In the genomic region with DNA sequence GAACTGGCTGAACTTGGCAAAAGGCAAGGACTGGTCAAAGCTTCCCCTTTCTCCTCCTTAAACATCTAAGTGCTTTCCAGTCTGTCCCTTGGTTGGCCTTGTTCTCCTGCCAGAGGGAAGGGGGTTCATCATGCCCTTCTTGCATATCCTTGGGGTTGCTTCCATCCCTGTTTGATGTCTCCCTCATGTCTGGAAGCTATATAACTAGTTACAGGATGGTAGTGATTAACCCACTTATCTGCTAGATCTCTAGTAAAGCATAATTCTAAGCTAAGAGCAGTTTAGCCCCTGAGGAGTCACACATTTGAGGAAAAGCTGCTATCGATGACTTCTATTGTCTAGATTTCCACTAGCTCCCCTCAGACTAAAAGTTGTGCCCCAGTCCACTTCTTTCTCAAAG, we compare ENCODE assay signal across 1 cellular context.
TF ChIP-seq lines count a peak whose summit lies in the region.

No MANE protein-coding gene starts in this region.

TF ChIP-seq in GM23338, 12 proteins besides CTCF, POLR2A, EP300 and RAD21 (continued from another document):
- TF ChIP-seq, protein P1, sequence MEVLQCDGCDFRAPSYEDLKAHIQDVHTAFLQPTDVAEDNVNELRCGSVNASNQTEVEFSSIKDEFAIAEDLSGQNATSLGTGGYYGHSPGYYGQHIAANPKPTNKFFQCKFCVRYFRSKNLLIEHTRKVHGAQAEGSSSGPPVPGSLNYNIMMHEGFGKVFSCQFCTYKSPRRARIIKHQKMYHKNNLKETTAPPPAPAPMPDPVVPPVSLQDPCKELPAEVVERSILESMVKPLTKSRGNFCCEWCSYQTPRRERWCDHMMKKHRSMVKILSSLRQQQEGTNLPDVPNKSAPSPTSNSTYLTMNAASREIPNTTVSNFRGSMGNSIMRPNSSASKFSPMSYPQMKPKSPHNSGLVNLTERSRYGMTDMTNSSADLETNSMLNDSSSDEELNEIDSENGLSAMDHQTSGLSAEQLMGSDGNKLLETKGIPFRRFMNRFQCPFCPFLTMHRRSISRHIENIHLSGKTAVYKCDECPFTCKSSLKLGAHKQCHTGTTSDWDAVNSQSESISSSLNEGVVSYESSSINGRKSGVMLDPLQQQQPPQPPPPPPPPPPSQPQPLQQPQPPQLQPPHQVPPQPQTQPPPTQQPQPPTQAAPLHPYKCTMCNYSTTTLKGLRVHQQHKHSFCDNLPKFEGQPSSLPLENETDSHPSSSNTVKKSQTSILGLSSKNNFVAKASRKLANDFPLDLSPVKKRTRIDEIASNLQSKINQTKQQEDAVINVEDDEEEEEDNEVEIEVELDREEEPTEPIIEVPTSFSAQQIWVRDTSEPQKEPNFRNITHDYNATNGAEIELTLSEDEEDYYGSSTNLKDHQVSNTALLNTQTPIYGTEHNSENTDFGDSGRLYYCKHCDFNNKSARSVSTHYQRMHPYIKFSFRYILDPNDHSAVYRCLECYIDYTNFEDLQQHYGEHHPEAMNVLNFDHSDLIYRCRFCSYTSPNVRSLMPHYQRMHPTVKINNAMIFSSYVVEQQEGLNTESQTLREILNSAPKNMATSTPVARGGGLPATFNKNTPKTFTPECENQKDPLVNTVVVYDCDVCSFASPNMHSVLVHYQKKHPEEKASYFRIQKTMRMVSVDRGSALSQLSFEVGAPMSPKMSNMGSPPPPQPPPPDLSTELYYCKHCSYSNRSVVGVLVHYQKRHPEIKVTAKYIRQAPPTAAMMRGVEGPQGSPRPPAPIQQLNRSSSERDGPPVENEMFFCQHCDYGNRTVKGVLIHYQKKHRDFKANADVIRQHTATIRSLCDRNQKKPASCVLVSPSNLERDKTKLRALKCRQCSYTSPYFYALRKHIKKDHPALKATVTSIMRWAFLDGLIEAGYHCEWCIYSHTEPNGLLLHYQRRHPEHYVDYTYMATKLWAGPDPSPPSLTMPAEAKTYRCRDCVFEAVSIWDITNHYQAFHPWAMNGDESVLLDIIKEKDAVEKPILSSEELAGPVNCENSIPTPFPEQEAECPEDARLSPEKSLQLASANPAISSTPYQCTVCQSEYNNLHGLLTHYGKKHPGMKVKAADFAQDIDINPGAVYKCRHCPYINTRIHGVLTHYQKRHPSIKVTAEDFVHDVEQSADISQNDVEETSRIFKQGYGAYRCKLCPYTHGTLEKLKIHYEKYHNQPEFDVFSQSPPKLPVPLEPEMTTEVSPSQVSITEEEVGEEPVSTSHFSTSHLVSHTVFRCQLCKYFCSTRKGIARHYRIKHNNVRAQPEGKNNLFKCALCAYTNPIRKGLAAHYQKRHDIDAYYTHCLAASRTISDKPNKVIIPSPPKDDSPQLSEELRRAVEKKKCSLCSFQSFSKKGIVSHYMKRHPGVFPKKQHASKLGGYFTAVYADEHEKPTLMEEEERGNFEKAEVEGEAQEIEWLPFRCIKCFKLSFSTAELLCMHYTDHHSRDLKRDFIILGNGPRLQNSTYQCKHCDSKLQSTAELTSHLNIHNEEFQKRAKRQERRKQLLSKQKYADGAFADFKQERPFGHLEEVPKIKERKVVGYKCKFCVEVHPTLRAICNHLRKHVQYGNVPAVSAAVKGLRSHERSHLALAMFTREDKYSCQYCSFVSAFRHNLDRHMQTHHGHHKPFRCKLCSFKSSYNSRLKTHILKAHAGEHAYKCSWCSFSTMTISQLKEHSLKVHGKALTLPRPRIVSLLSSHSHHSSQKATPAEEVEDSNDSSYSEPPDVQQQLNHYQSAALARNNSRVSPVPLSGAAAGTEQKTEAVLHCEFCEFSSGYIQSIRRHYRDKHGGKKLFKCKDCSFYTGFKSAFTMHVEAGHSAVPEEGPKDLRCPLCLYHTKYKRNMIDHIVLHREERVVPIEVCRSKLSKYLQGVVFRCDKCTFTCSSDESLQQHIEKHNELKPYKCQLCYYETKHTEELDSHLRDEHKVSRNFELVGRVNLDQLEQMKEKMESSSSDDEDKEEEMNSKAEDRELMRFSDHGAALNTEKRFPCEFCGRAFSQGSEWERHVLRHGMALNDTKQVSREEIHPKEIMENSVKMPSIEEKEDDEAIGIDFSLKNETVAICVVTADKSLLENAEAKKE (CRISPR knock-in tag; IDR thresholded peaks at IDR 0.05): no peak
- no peak for TF ChIP-seq STAT1 (IDR thresholded peaks at IDR 0.05; ENCODE audit: unreplicated experiment)
- no peak for TF ChIP-seq CREB1 (CRISPR knock-in tag; IDR thresholded peaks at IDR 0.05; ENCODE audit: low read depth)
- no peak for TF ChIP-seq POLR2AphosphoS5 (IDR thresholded peaks at IDR 0.05; ENCODE audit: low read depth)
- no peak for TF ChIP-seq NANOG (IDR thresholded peaks at IDR 0.05; ENCODE audit: borderline replicate concordance)
- TF ChIP-seq ZNF114 (CRISPR knock-in tag; IDR thresholded peaks at IDR 0.05): no peak
